Comparison of ENCODE assay signal across 17 cellular contexts in the genomic region with DNA sequence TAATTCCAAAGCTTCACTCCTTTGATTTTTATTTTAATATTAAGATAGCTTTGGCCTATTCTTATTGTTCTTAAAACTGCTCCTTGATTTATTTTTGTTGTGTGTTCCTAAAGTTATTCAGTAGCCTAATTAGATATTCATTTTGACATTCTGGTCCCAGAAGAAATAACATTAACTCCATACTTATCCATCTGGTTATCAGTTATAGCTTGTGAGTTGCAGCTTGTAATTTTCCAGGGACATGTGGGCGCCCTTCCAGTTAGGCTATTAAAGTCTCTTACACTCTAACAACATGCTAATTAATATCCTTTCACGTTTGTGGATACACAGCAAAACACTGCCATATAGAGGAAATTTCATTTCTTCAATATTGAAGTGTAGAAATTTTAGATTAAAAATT.
"Had no signal": no experiment of that assay in that cellular context is flagged by ENCODE, and none has a peak within 500 bp of the region (broad histone marks: within the 10 kb centered on the region; RNA-seq: fewer than 3 reads in every experiment).

No MANE protein-coding gene starts in this region.

- H3K4me3 ChIP-seq: adrenal gland, cardiac muscle cell, dorsolateral prefrontal cortex, gastroesophageal sphincter, left lung, thoracic aorta had no signal

- H3K36me3 Mint-ChIP-seq: activated naive CD4-positive, alpha-beta T cell treated with anti-CD3 and anti-CD28 coated beads, Interleukin-2, amount 50 U/mL, for 24 hours had no signal

- H3K27ac Mint-ChIP-seq: activated CD4-positive, alpha-beta memory T cell treated with anti-CD3 and anti-CD28 coated beads, Interleukin-2, amount 10 ng/mL, durations not matched to agents 7 days and 5 days; activated CD4-positive, alpha-beta T cell treated with anti-CD3 and anti-CD28 coated beads for 36 hours; activated naive CD4-positive, alpha-beta T cell treated with anti-CD3 and anti-CD28 coated beads, Interleukin-2, amount 50 U/mL, for 24 hours had no signal

- H3K9me3 Mint-ChIP-seq: activated CD4-positive, alpha-beta memory T cell treated with anti-CD3 and anti-CD28 coated beads, Interleukin-2, amount 10 ng/mL, durations not matched to agents 7 days and 5 days; neural crest cell had no signal

- DNase-seq: activated CD4-positive, alpha-beta memory T cell treated with anti-CD3 and anti-CD28 coated beads, Interleukin-2, amount 10 ng/mL, durations not matched to agents 7 days and 5 days; activated CD4-positive, alpha-beta T cell treated with anti-CD3 and anti-CD28 coated beads for 36 hours; activated effector memory CD4-positive, alpha-beta T cell treated with anti-CD3 and anti-CD28 coated beads, Interleukin-2, amount 50 U/mL, for 16 hours; activated T-cell treated with anti-CD3 and anti-CD28 coated beads, Interleukin-2, amount 50 U/mL, for 4 hours; adrenal gland; dorsolateral prefrontal cortex; left lung; mammary epithelial cell; stimulated activated CD4-positive, alpha-beta T cell treated with anti-CD3 and anti-CD28 coated beads, Interleukin-1b, Interleukin-23, amount 100 ng/mL, for 48 hours had no signal

- H3K27ac ChIP-seq: adrenal gland, cardiac muscle cell, dorsolateral prefrontal cortex, gastroesophageal sphincter, left lung, parathyroid adenoma, thoracic aorta, VCaP had no signal

- H3K4me1 Mint-ChIP-seq: activated CD4-positive, alpha-beta memory T cell treated with anti-CD3 and anti-CD28 coated beads, Interleukin-2, amount 10 ng/mL, durations not matched to agents 7 days and 5 days; activated CD4-positive, alpha-beta T cell treated with anti-CD3 and anti-CD28 coated beads for 36 hours; activated naive CD4-positive, alpha-beta T cell treated with anti-CD3 and anti-CD28 coated beads, Interleukin-2, amount 50 U/mL, for 24 hours had no signal

- ATAC-seq: activated CD4-positive, alpha-beta T cell treated with anti-CD3 and anti-CD28 coated beads for 36 hours; activated T-cell treated with anti-CD3 and anti-CD28 coated beads, Interleukin-2, amount 50 U/mL, for 4 hours; gastroesophageal sphincter; left lung had no signal

- FAIRE-seq: islet of Langerhans had no signal

- H3K4me1 ChIP-seq: adrenal gland, gastroesophageal sphincter, left lung, parathyroid adenoma had no signal

- H3K36me3 ChIP-seq: adrenal gland, cardiac muscle cell, gastroesophageal sphincter, left lung, thoracic aorta had no signal

- H3K9me3 ChIP-seq: adrenal gland, gastroesophageal sphincter, left lung, thoracic aorta had no signal

- H3K4me3 Mint-ChIP-seq: activated CD4-positive, alpha-beta memory T cell treated with anti-CD3 and anti-CD28 coated beads, Interleukin-2, amount 10 ng/mL, durations not matched to agents 7 days and 5 days; activated CD4-positive, alpha-beta T cell treated with anti-CD3 and anti-CD28 coated beads for 36 hours; activated naive CD4-positive, alpha-beta T cell treated with anti-CD3 and anti-CD28 coated beads, Interleukin-2, amount 50 U/mL, for 24 hours; activated T-cell treated with anti-CD3 and anti-CD28 coated beads, Interleukin-2, amount 50 U/mL, for 4 hours had no signal

- H3K9ac ChIP-seq: parathyroid adenoma had no signal

- H3K27me3 ChIP-seq: adrenal gland, cardiac muscle cell, dorsolateral prefrontal cortex, gastroesophageal sphincter, left lung had no signal

- H3K27me3 Mint-ChIP-seq: activated CD4-positive, alpha-beta memory T cell treated with anti-CD3 and anti-CD28 coated beads, Interleukin-2, amount 10 ng/mL, durations not matched to agents 7 days and 5 days; activated CD4-positive, alpha-beta T cell treated with anti-CD3 and anti-CD28 coated beads for 36 hours; activated naive CD4-positive, alpha-beta T cell treated with anti-CD3 and anti-CD28 coated beads, Interleukin-2, amount 50 U/mL, for 24 hours had no signal
